9 cellular contexts compared by ENCODE assay signal in genomic region chr11:62559204-62559603, GRCh38. TPM values are rescaled to one million over a fixed set of nuclear protein-coding genes. Genes with fewer than 3 reads are reported as not detected.
DNase-seq lines count a peak whose midpoint lies in the region; ATAC-seq and TF ChIP-seq lines count a peak whose summit lies in the region.
"Had no signal": no experiment of that assay in that cellular context is flagged by ENCODE, and none has a peak within 500 bp of the region (broad histone marks: within the 10 kb centered on the region; RNA-seq: fewer than 3 reads in every experiment).

No MANE protein-coding gene starts in this region.

- H3K27ac Mint-ChIP-seq in HFFc6: peak overlapping the region; percentile 85
- H3K27ac Mint-ChIP-seq in T-cell: peak overlapping the region; percentile 86 to 99
- H3K27ac Mint-ChIP-seq in immature natural killer cell: peak overlapping the region; percentile 84 to 98 (median 96)
- H3K27ac Mint-ChIP-seq in stimulated activated naive CD8-positive, alpha-beta T cell treated with anti-CD3 and anti-CD28 coated beads, Interleukin-15, amount 100 ng/mL, for 72 hours: peak overlapping the region; percentile 54 to 71

- H3K27me3 Mint-ChIP-seq in HFFc6 (ENCODE audit: insufficient read depth) (peaks cover 5% of the 10 kb centered on the region), T-cell (no peaks in the 10 kb centered on the region), immature natural killer cell (ENCODE audit: low read depth in 3 of 3) (peaks cover 11 to 23% (median 16%) of the 10 kb centered on the region in 3 donors)
- H3K27me3 Mint-ChIP-seq in stimulated activated naive CD8-positive, alpha-beta T cell treated with anti-CD3 and anti-CD28 coated beads, Interleukin-15, amount 100 ng/mL, for 72 hours: no peaks in the 10 kb centered on the region
- H3K27me3 Mint-ChIP-seq: naive B cell had no signal

- no peak for TF ChIP-seq CTCF in HFFc6 (IDR thresholded peaks at IDR 0.05)

- H3K4me3 Mint-ChIP-seq in HFFc6: peak overlapping the region; percentile 17; the same call in 1 of the 2 replicates
- H3K4me3 Mint-ChIP-seq in T-cell: peak overlapping the region in 1 of 3 donors; percentile 42
- peak overlapping the region; percentile 15 to 60 (median 52) for H3K4me3 Mint-ChIP-seq in immature natural killer cell
- H3K4me3 Mint-ChIP-seq in stimulated activated naive CD8-positive, alpha-beta T cell treated with anti-CD3 and anti-CD28 coated beads, Interleukin-15, amount 100 ng/mL, for 72 hours: peak overlapping the region; percentile 5 to 22

- H3K9me3 Mint-ChIP-seq in HFFc6: no peaks in the 10 kb centered on the region
- H3K9me3 Mint-ChIP-seq in T-cell: no peaks in the 10 kb centered on the region
- H3K9me3 Mint-ChIP-seq in immature natural killer cell: no peaks in the 10 kb centered on the region
- no peaks in the 10 kb centered on the region for H3K9me3 Mint-ChIP-seq in stimulated activated naive CD8-positive, alpha-beta T cell treated with anti-CD3 and anti-CD28 coated beads, Interleukin-15, amount 100 ng/mL, for 72 hours
- H3K9me3 Mint-ChIP-seq: naive B cell had no signal

- DNase-seq in HFFc6: no peak
- DNase-seq in T-cell: no peak
- no peak for DNase-seq in immature natural killer cell
- DNase-seq in stimulated activated naive CD8-positive, alpha-beta T cell treated with anti-CD3 and anti-CD28 coated beads, Interleukin-15, amount 100 ng/mL, for 72 hours: no peak
- DNase-seq in HK-2 (ENCODE audit: unreplicated experiment): no peak
- DNase-seq in retina: no peak
- DNase-seq: naive B cell, SW 1271 had no signal

- ATAC-seq in T-cell (replicated peaks in 1 of 4) (no peak), HG03108 (IDR thresholded peaks at IDR 0.05; ENCODE audit: unreplicated experiment) (no peak)
- ATAC-seq in stimulated activated naive CD8-positive, alpha-beta T cell treated with anti-CD3 and anti-CD28 coated beads, Interleukin-15, amount 100 ng/mL, for 72 hours: no peak

- H3K4me1 Mint-ChIP-seq in HFFc6 (ENCODE audit: low read depth) (peaks cover 74% of the 10 kb centered on the region), T-cell (peaks cover 65 to 73% (median 69%) of the 10 kb centered on the region in 3 donors), immature natural killer cell (peaks cover 69 to 78% of the 10 kb centered on the region in 2 donors)
- peaks cover 92% of the 10 kb centered on the region for H3K4me1 Mint-ChIP-seq in stimulated activated naive CD8-positive, alpha-beta T cell treated with anti-CD3 and anti-CD28 coated beads, Interleukin-15, amount 100 ng/mL, for 72 hours

- CTCF ChIA-PET in T-cell (lab: Charles Lee): interaction anchor here (0.7 to 5.2 kb wide), 13 partner anchors 9 to 166 kb away, joined by 3 to 63 read pairs (median 5); partner anchors contain the start of genes EEF1G (in 2 of the 2) and TUT1 (in 1 of the 2)

- POLR2A ChIA-PET in T-cell (lab: Charles Lee): interaction anchor here (0.6 to 6.5 kb wide), 6 partner anchors 15 to 134 kb away, joined by 3 to 98 read pairs (median 6); partner anchors contain the start of genes AHNAK (in 1 of the 2) and EEF1G (in 1 of the 2)

- H3K36me3 Mint-ChIP-seq in HFFc6 (ENCODE audit: low read depth) (peaks cover 32% of the 10 kb centered on the region), T-cell (peaks cover 22% of the 10 kb centered on the region), immature natural killer cell (peaks cover 9 to 22% (median 12%) of the 10 kb centered on the region in 3 donors)

RNA-seq across cellular contexts. Expression of gene AHNAK, which starts 12.6 kb away (rescaled TPM):
- 100 to 1,000 TPM; 426 to 589 (median 452) TPM for total RNA-seq in HFFc6 (2021; fragmentation: NEBNext Ultra II Directional; extraction: Animal tissue kit (Norgen Biotek cat#: 25700))
- total RNA-seq in T-cell: 100 to 1,000 TPM; 267 to 636 (median 395) TPM
- 100 to 1,000 TPM in 1 of 3 donors, 10 to 100 TPM in 2; 45.0 to 217 (median 57.2) TPM for polyA plus RNA-seq in immature natural killer cell

RNA-seq across cellular contexts. Expression of gene EEF1G, which starts 14.5 kb away (rescaled TPM):
- total RNA-seq in HFFc6 (2021; fragmentation: NEBNext Ultra II Directional; extraction: Animal tissue kit (Norgen Biotek cat#: 25700)): 1,000 to 10,000 TPM; 1,302 to 1,474 (median 1,327) TPM
- total RNA-seq in T-cell: 1,000 to 10,000 TPM; 1,908 to 2,187 (median 2,119) TPM
- 100 to 1,000 TPM; 628 to 849 (median 821) TPM for polyA plus RNA-seq in immature natural killer cell

RNA-seq across cellular contexts. Expression of gene TUT1, which starts 32.1 kb away (rescaled TPM):
- 10 to 100 TPM; 14.6 to 18.0 (median 16.9) TPM for total RNA-seq in HFFc6 (2021; fragmentation: NEBNext Ultra II Directional; extraction: Animal tissue kit (Norgen Biotek cat#: 25700))
- total RNA-seq in T-cell: 10 to 100 TPM; 35.2 to 56.0 (median 42.9) TPM
- polyA plus RNA-seq in immature natural killer cell: 10 to 100 TPM in 2 of 3 donors, 1 to 10 TPM in 1; 7.3 to 16.2 (median 12.5) TPM

RNA-seq across cellular contexts. Expression of gene MTA2, which starts 42.5 kb away (rescaled TPM):
- total RNA-seq in HFFc6 (2021; fragmentation: NEBNext Ultra II Directional; extraction: Animal tissue kit (Norgen Biotek cat#: 25700)): 100 to 1,000 TPM in 2 of 6 experiments, 10 to 100 TPM in 4; 89.6 to 106 (median 95.8) TPM
- 100 to 1,000 TPM; 151 to 185 (median 184) TPM for total RNA-seq in T-cell
- 10 to 100 TPM in 2 of 3 donors, 1 to 10 TPM in 1; 9.7 to 48.4 (median 22.4) TPM for polyA plus RNA-seq in immature natural killer cell

RNA-seq across cellular contexts. Expression of gene EML3, which starts 53.4 kb away (rescaled TPM):
- total RNA-seq in HFFc6 (2021; fragmentation: NEBNext Ultra II Directional; extraction: Animal tissue kit (Norgen Biotek cat#: 25700)): 10 to 100 TPM; 32.5 to 39.6 (median 36.4) TPM
- 100 to 1,000 TPM; 160 to 372 (median 328) TPM for total RNA-seq in T-cell
- 10 to 100 TPM; 15.9 to 25.8 (median 17.9) TPM for polyA plus RNA-seq in immature natural killer cell
